Comparison of ENCODE assay signal across 2 cellular contexts in the genomic region with DNA sequence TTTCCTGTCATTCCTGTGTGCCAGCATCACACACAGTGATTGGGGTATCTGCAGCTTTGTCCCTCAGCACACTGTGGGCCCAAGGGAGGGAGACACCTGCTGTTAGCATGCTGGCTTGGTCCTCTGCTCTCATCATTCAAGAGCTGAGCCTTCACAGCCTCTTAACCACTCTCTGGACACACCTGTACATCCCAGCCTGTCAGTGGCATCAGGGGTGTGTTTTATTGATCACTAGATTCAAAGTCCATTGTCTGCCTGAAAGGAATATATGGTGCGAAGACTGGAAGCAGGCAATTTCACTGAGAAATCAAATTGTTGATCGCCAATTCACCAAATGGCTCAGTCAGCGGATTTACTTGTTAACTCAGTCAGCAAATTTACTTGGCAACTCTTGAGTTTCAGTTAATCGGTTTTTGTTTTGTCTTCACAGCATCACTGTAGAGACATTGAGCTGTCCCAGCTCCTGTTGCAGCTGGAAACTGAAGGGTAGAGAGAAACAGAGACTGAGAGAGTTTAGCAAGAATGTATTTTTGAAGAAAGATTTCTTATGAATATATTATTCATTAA.
TF ChIP-seq lines count a peak whose summit lies in the region.

No MANE protein-coding gene starts in this region.

TF ChIP-seq in IMR-90, 13 proteins besides CTCF, POLR2A, EP300 and RAD21:
- TF ChIP-seq SMC3 (IDR thresholded peaks at IDR 0.05; ENCODE audit: low read depth, low read length) (no peak), MAFK (IDR thresholded peaks at IDR 0.05; ENCODE audit: low read depth, low read length) (peak; percentile 76)
- TF ChIP-seq, protein P1, sequence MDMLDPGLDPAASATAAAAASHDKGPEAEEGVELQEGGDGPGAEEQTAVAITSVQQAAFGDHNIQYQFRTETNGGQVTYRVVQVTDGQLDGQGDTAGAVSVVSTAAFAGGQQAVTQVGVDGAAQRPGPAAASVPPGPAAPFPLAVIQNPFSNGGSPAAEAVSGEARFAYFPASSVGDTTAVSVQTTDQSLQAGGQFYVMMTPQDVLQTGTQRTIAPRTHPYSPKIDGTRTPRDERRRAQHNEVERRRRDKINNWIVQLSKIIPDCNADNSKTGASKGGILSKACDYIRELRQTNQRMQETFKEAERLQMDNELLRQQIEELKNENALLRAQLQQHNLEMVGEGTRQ (IDR thresholded peaks at IDR 0.05; ENCODE audit: low read depth, low read length): no peak

TF ChIP-seq in H1, 55 proteins besides CTCF, POLR2A, EP300 and RAD21:
- TF ChIP-seq SP4 (IDR thresholded peaks at IDR 0.05; ENCODE audit: low read length) (no peak), PHF8 (conservative IDR thresholded peaks at IDR 0.05; ENCODE audit: low read depth, low read length) (no peak), MAFK (IDR thresholded peaks at IDR 0.05; ENCODE audit: low read depth, low read length) (peak; percentile 35; the same call in 1 of the 2 replicates), CTBP2 (IDR thresholded peaks at IDR 0.05; ENCODE audit: borderline replicate concordance, insufficient read depth, insufficient read length, low read length) (no peak)
- TF ChIP-seq, protein P2, sequence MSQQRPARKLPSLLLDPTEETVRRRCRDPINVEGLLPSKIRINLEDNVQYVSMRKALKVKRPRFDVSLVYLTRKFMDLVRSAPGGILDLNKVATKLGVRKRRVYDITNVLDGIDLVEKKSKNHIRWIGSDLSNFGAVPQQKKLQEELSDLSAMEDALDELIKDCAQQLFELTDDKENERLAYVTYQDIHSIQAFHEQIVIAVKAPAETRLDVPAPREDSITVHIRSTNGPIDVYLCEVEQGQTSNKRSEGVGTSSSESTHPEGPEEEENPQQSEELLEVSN (IDR thresholded peaks at IDR 0.05): no peak
